8 cellular contexts compared by ENCODE assay signal in the genomic region with DNA sequence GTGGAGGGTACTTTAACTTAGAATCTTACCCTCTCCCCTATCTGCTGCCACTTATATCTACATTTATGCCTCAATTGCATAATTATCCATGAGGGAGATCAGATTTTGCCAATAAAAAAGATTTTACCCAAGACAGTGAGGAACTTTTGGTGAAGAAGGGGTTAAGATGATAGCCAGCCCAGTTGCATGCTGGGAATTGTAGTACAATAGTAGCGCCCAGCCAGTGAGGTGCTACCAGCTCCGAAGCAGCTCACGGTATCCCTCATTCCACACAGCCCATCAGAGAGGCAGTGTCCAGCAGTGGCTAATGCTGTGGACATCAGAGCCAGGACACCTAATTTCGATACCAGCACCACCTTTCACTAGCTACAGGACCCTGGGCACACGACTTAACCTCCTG. TPM values are rescaled to one million over a fixed set of nuclear protein-coding genes. Genes with fewer than 3 reads are reported as not detected.
A peak's percentile ranks its signal among the peaks of the same experiment; 100 is the strongest.
DNase-seq lines count a peak whose midpoint lies in the region; ATAC-seq, FAIRE-seq and TF ChIP-seq lines count a peak whose summit lies in the region.

No MANE protein-coding gene starts in this region.

- H3K23ac ChIP-seq in neuronal stem cell (ENCODE audit: low read depth, low read length, poor library complexity) = no peak overlapping the region

- no peaks in the 10 kb centered on the region for H3K27me3 ChIP-seq in OCI-LY1 (ENCODE audit: insufficient read depth, low read length)
- peaks cover 0 to 4% (median 0%) of the 10 kb centered on the region in 3 experiments for H3K27me3 ChIP-seq in neuronal stem cell (ENCODE audit: control insufficient read depth in 3 of 3, insufficient read depth in 3 of 3, low read depth in 1 of 3, low read length in 3 of 3)

- no CpG with 5 or more reads among the region's 5 CpGs for WGBS in neuronal stem cell (ENCODE audit: extremely low coverage in 2 of 2, insufficient read length in 2 of 2, insufficient replicate concordance in 1 of 2), 2 donors

- no peak overlapping the region for H2AFZ ChIP-seq in OCI-LY1 (ENCODE audit: low read length)
- peak overlapping the region; percentile 74 for H2AFZ ChIP-seq in neuronal stem cell (ENCODE audit: low read length)

- H3K79me2 ChIP-seq in OCI-LY1 (ENCODE audit: insufficient read depth, low read length) = no peaks in the 10 kb centered on the region

- H3F3A ChIP-seq in OCI-LY1 (ENCODE audit: insufficient read depth, low read length) = no peaks in the 10 kb centered on the region

- H2BK12ac ChIP-seq in neuronal stem cell (ENCODE audit: low read length) = no peak overlapping the region

- no peak overlapping the region for H3K27ac ChIP-seq in OCI-LY1 (ENCODE audit: low read depth, low read length, poor library complexity, severe bottlenecking)
- H3K27ac ChIP-seq in neuronal stem cell (replicated peaks; ENCODE audit: low read length) = no peak overlapping the region

- peak overlapping the region; percentile 42 for H3K4me2 ChIP-seq in OCI-LY1 (ENCODE audit: low read length)
- no peak overlapping the region for H3K4me2 ChIP-seq in neuronal stem cell (ENCODE audit: insufficient read depth, low read length, poor library complexity, severe bottlenecking)

- no peaks in the 10 kb centered on the region for H3K9me2 ChIP-seq in OCI-LY1 (ENCODE audit: low read depth, low read length)

- no peak for ATAC-seq in HG03469 (IDR thresholded peaks at IDR 0.05; ENCODE audit: unreplicated experiment)

- H3K18ac ChIP-seq in neuronal stem cell (ENCODE audit: low read length) = no peak overlapping the region

- no peak overlapping the region for H3K4ac ChIP-seq in neuronal stem cell (ENCODE audit: low read length)

- no peak overlapping the region for H2BK5ac ChIP-seq in neuronal stem cell (ENCODE audit: low read length)

- H3K36me3 ChIP-seq in OCI-LY1 (ENCODE audit: insufficient read depth, low read length) (no peaks in the 10 kb centered on the region), neuronal stem cell (replicated peaks in 1 of 2; ENCODE audit: control insufficient read depth in 2 of 2, insufficient read depth in 2 of 2, low read length in 2 of 2) (no peaks in the 10 kb centered on the region)

- H3K4me3 ChIP-seq in OCI-LY1 (ENCODE audit: low read depth, low read length, poor library complexity, severe bottlenecking) (no peak overlapping the region), epithelial cell of esophagus (ENCODE audit: low read length) (no peak overlapping the region), neuronal stem cell (ENCODE audit: low read length in 2 of 2) (peak overlapping the region in 1 of 2 donors; percentile 29)

- peak; percentile 58 for FAIRE-seq in G401.6 (lab: Jason Lieb, UNC)

- H2AK5ac ChIP-seq in neuronal stem cell (ENCODE audit: low read depth, low read length) = no peak overlapping the region

- H3K4me1 ChIP-seq in OCI-LY1 (ENCODE audit: insufficient read depth, low read length, severe bottlenecking) (no peaks in the 10 kb centered on the region), neuronal stem cell (ENCODE audit: control insufficient read depth in 2 of 2, insufficient read depth in 1 of 2, low read depth in 1 of 2, low read length in 2 of 2) (peaks cover 18 to 27% of the 10 kb centered on the region in 2 donors)

- no peak overlapping the region for H2BK15ac ChIP-seq in neuronal stem cell (ENCODE audit: low read length)

- DNase-seq in epithelial cell of esophagus (ENCODE audit: low read depth) = peak; percentile 38
- DNase-seq in neuronal stem cell (ENCODE audit: low spot score) = no peak
- no peak for DNase-seq in NCI-H2029 treated with DMSO at 0.1 percent for 48 hours (lab: John Stamatoyannopoulos, UW)
- DNase-seq in stimulated activated CD4-positive, alpha-beta T cell treated with anti-CD3 and anti-CD28 coated beads, Interleukin-1b, Interleukin-23, amount 100 ng/mL, for 48 hours = no peak
- DNase-seq in cortex of kidney (lab: John Stamatoyannopoulos, UW) = no peak

- no peaks in the 10 kb centered on the region for H3K79me1 ChIP-seq in neuronal stem cell (ENCODE audit: low read depth, low read length)

- H3K9ac ChIP-seq in OCI-LY1 (ENCODE audit: low read length) (no peak overlapping the region), neuronal stem cell (ENCODE audit: low read depth, low read length, poor library complexity) (no peak overlapping the region)

- TF ChIP-seq CTCF in OCI-LY1 (IDR thresholded peaks at IDR 0.05; ENCODE audit: low read length) (no peak), epithelial cell of esophagus (IDR thresholded peaks at IDR 0.05; ENCODE audit: insufficient read depth, low read depth, low read length, missing control alignments) (no peak)

- H3K9me3 ChIP-seq in OCI-LY1 (ENCODE audit: low read length) = no peaks in the 10 kb centered on the region
- no peaks in the 10 kb centered on the region for H3K9me3 ChIP-seq in neuronal stem cell (replicated peaks in 1 of 2; ENCODE audit: control insufficient read depth in 2 of 2, insufficient read depth in 1 of 2, low read depth in 1 of 2, low read length in 2 of 2)

- H3K14ac ChIP-seq in neuronal stem cell (ENCODE audit: low read length) = no peak overlapping the region

- H2BK120ac ChIP-seq in neuronal stem cell (ENCODE audit: low read depth, low read length) = no peak overlapping the region

- no peak overlapping the region for H4K8ac ChIP-seq in neuronal stem cell (ENCODE audit: low read depth, low read length)

- H4K20me1 ChIP-seq in OCI-LY1 (ENCODE audit: insufficient read depth, low read length) = no peaks in the 10 kb centered on the region

- no peak overlapping the region for H4K91ac ChIP-seq in neuronal stem cell (ENCODE audit: low read depth, low read length, poor library complexity)

RNA-seq across cellular contexts. Expression of gene LGI1, which starts 5.9 kb away (rescaled TPM):
- polyA plus RNA-seq in neuronal stem cell (2013, experiment 1 of 2) = 10.8 TPM
- polyA plus RNA-seq in neuronal stem cell (2013, experiment 2 of 2) = 9.5 TPM

RNA-seq across cellular contexts. Expression of gene FRA10AC1, which starts 49.4 kb away (rescaled TPM):
- polyA plus RNA-seq in neuronal stem cell (2013, experiment 1 of 2) = 23.9 TPM
- polyA plus RNA-seq in neuronal stem cell (2013, experiment 2 of 2) = 24.5 TPM
